ENCODE assay signal across 17 cellular contexts in genomic region chr15:61033938-61034792, GRCh38.
DNase-seq lines count a peak whose midpoint lies in the region; ATAC-seq and TF ChIP-seq lines count a peak whose summit lies in the region.
"Had no signal": no experiment of that assay in that cellular context is flagged by ENCODE, and none has a peak within 500 bp of the region (broad histone marks: within the 10 kb centered on the region; RNA-seq: fewer than 3 reads in every experiment).

No MANE protein-coding gene starts in this region.

- POLR2A ChIA-PET in IMR-90 (lab: Charles Lee; ENCODE audit: unreplicated experiment), result interaction anchor here (0.6 kb wide), 1 partner anchor 112 kb away, joined by 13 read pairs; no protein-coding TSS in a partner anchor
- POLR2A ChIA-PET in OCI-LY7 (lab: Charles Lee), result interaction anchor here (0.7 kb wide), 2 partner anchors 93 to 291 kb away, joined by 3 to 6 read pairs; no protein-coding TSS in a partner anchor

- peak overlapping the region; percentile 84; the same call in 1 of the 2 replicates for H3K18ac ChIP-seq in IMR-90 (ENCODE audit: low read depth, low read length)

- intact Hi-C loops in IMR-90 (cut with micrococcal nuclease), result no loop called here
- intact Hi-C loops in esophagus muscularis mucosa (cut with DNase I), result loop anchor here (5.0 kb wide), 1 partner anchor 97 kb away; no protein-coding TSS in a partner anchor
- intact Hi-C loops in psoas muscle (cut with DNase I), result no loop called here
- intact Hi-C loops in OCI-LY7 (cut with micrococcal nuclease; ENCODE audit: unreplicated experiment), result no loop called here

- peak overlapping the region; percentile 63; the same call in 1 of the 2 replicates for H4K5ac ChIP-seq in IMR-90 (ENCODE audit: low read depth, low read length)

- H3K4me1 ChIP-seq in ACC112 (ENCODE audit: control insufficient read depth, insufficient read depth, low read length, unreplicated experiment), result peaks cover 21% of the 10 kb centered on the region
- peaks cover 10% of the 10 kb centered on the region for H3K4me1 ChIP-seq in IMR-90 (ENCODE audit: control insufficient read depth, insufficient read depth, low read length)
- H3K4me1 ChIP-seq in esophagus muscularis mucosa, result peaks cover 22 to 72% (median 50%) of the 10 kb centered on the region in 4 donors
- peaks cover 57% of the 10 kb centered on the region for H3K4me1 ChIP-seq in psoas muscle
- H3K4me1 ChIP-seq in foreskin keratinocyte, result no peaks in the 10 kb centered on the region
- H3K4me1 ChIP-seq in OCI-LY7 (ENCODE audit: insufficient read depth, low read length, poor library complexity, severe bottlenecking), result no peaks in the 10 kb centered on the region

- TF ChIP-seq EP300 in esophagus muscularis mucosa (IDR thresholded peaks at IDR 0.05), result no peak

- H2AK5ac ChIP-seq in IMR-90 (ENCODE audit: low read depth, low read length), result no peak overlapping the region

- H3K9ac ChIP-seq in IMR-90 (ENCODE audit: low read depth, low read length), result peak overlapping the region; percentile 55; the same call in 1 of the 2 replicates

- no peak overlapping the region; the same call in 1 of the 2 replicates for H2BK20ac ChIP-seq in IMR-90 (ENCODE audit: low read depth, low read length)

- H3K4me2 ChIP-seq in IMR-90 (ENCODE audit: low read depth, low read length) (peak overlapping the region; percentile 86), OCI-LY7 (ENCODE audit: low read length) (no peak overlapping the region)

- ATAC-seq in IMR-90 (ENCODE audit: low read depth) (peak; percentile 8), psoas muscle (peak in 3 of 4 donors; percentile 42 to 68 (median 64)), foreskin keratinocyte (no peak)
- ATAC-seq: natural killer cell; stimulated activated naive CD8-positive, alpha-beta T cell treated with anti-CD3 and anti-CD28 coated beads, Interleukin-15, amount 100 ng/mL, for 72 hours had no signal

- H2AFZ ChIP-seq in ACC112 (ENCODE audit: low read length, unreplicated experiment) (peak overlapping the region; percentile 62), IMR-90 (replicated peaks; ENCODE audit: low read length, poor library complexity) (no peak overlapping the region), OCI-LY7 (ENCODE audit: low read length) (no peak overlapping the region)

- no peak overlapping the region for H3K56ac ChIP-seq in IMR-90 (ENCODE audit: extremely low read depth, insufficient read depth, low read length)

- H2BK15ac ChIP-seq in IMR-90 (ENCODE audit: low read depth, low read length), result no peak overlapping the region

- BruUV-seq in IMR-90 (replicated peaks; lab: Mats Ljungman, UMichigan), result no TSS peak
- BruUV-seq in OCI-LY7 (replicated peaks; lab: Mats Ljungman, UMichigan), result no TSS peak

- CTCF ChIA-PET in IMR-90 (lab: Yijun Ruan, JAX), result interaction anchor here (0.6 to 1.6 kb wide), 2 partner anchors 12 to 443 kb away, joined by 3 read pairs; no protein-coding TSS in a partner anchor
- CTCF ChIA-PET in OCI-LY7 (lab: Charles Lee; ENCODE audit: unreplicated experiment), result no interaction called here

- in situ Hi-C loops in IMR-90 (cut with MboI; ENCODE audit: low sequenced_read_pairs), result no loop called here

- TF ChIP-seq POLR2A in IMR-90 (IDR thresholded peaks at IDR 0.05; ENCODE audit: low read depth, low read length) (no peak), esophagus muscularis mucosa (IDR thresholded peaks at IDR 0.05; ENCODE audit: low read depth) (no peak)

- peak overlapping the region; percentile 17; the same call in 1 of the 2 replicates for H2BK120ac ChIP-seq in IMR-90 (ENCODE audit: low read depth, low read length)

- no peaks in the 10 kb centered on the region for H3K27me3 ChIP-seq in ACC112 (ENCODE audit: insufficient read depth, low read length)
- no peaks in the 10 kb centered on the region for H3K27me3 ChIP-seq in IMR-90 (ENCODE audit: control insufficient read depth, insufficient read depth, low read length)
- no peaks in the 10 kb centered on the region for H3K27me3 ChIP-seq in esophagus muscularis mucosa
- H3K27me3 ChIP-seq in psoas muscle (ENCODE audit: insufficient read depth in 3 of 3, low read length in 2 of 3), result no peaks in the 10 kb centered on the region
- no peaks in the 10 kb centered on the region for H3K27me3 ChIP-seq in MG63
- no peaks in the 10 kb centered on the region for H3K27me3 ChIP-seq in foreskin keratinocyte

- no peak overlapping the region for H2AK9ac ChIP-seq in IMR-90 (replicated peaks; ENCODE audit: low read depth, low read length, poor library complexity)

- H4K8ac ChIP-seq in IMR-90 (ENCODE audit: low read depth in 2 of 2, low read length in 2 of 2), result peak overlapping the region in 1 of 2 experiments; percentile 49; a peak in 1 of 4 replicates

- no peaks in the 10 kb centered on the region for H3K9me1 ChIP-seq in IMR-90 (ENCODE audit: insufficient read depth, low read length)

- no peak overlapping the region for H3K14ac ChIP-seq in IMR-90 (replicated peaks; ENCODE audit: low read depth, low read length)

- H3K27ac ChIP-seq in ACC112 (ENCODE audit: low read depth, low read length) (peak overlapping the region; percentile 90), IMR-90 (ENCODE audit: insufficient read depth, low read length) (no peak overlapping the region; the same call in 1 of the 2 replicates), esophagus muscularis mucosa (replicated peaks in 1 of 4) (peak overlapping the region; percentile 54 to 70 (median 67)), psoas muscle (peak overlapping the region; percentile 78), foreskin keratinocyte (no peak overlapping the region), OCI-LY7 (ENCODE audit: low read depth, low read length, poor library complexity, severe bottlenecking) (no peak overlapping the region)

- dilution Hi-C loops in IMR-90 (cut with HindIII; ENCODE audit: low sequenced_read_pairs, unreplicated experiment), result no loop called here

- H4K91ac ChIP-seq in IMR-90 (ENCODE audit: insufficient read depth, low read depth, low read length), result no peak overlapping the region

- H3K4me3 ChIP-seq in ACC112 (ENCODE audit: low read depth, low read length) (peak overlapping the region; percentile 59), IMR-90 (ENCODE audit: insufficient read depth, low read depth, low read length) (no peak overlapping the region), esophagus muscularis mucosa (peak overlapping the region; percentile 3 to 31 (median 12)), psoas muscle (peak overlapping the region; percentile 33), MG63 (no peak overlapping the region), OCI-LY7 (ENCODE audit: low read depth, low read length, poor library complexity, severe bottlenecking) (no peak overlapping the region)
- H3K4me3 ChIP-seq: lung had no signal

- no peak for TF ChIP-seq RAD21 in IMR-90 (IDR thresholded peaks at IDR 0.05; ENCODE audit: low read length)

- H3K36me3 ChIP-seq in ACC112 (ENCODE audit: insufficient read depth, low read length), result no peaks in the 10 kb centered on the region
- H3K36me3 ChIP-seq in IMR-90 (ENCODE audit: control insufficient read depth, insufficient read depth, low read length), result no peaks in the 10 kb centered on the region
- no peaks in the 10 kb centered on the region for H3K36me3 ChIP-seq in esophagus muscularis mucosa
- H3K36me3 ChIP-seq in psoas muscle (ENCODE audit: insufficient read depth in 1 of 2, low read depth in 1 of 2), result no peaks in the 10 kb centered on the region
- no peaks in the 10 kb centered on the region for H3K36me3 ChIP-seq in MG63
- no peaks in the 10 kb centered on the region for H3K36me3 ChIP-seq in OCI-LY7 (ENCODE audit: insufficient read depth, low read length)

- DNase-seq in IMR-90, result peak; percentile 7
- no peak for DNase-seq in esophagus muscularis mucosa (ENCODE audit: extremely low spot score)
- no peak for DNase-seq in psoas muscle
- no peak for DNase-seq in DMS114 treated with DMSO at 0.1 percent for 48 hours (lab: John Stamatoyannopoulos, UW; ENCODE audit: unreplicated experiment)
- no peak for DNase-seq in MG63
- DNase-seq in foreskin keratinocyte, result no peak
- no peak for DNase-seq in OCI-LY7 (ENCODE audit: low spot score)
- DNase-seq: activated CD4-positive, alpha-beta T cell treated with anti-CD3 and anti-CD28 coated beads, Interleukin-2, amount 10 ng/mL, durations not matched to agents 24 days and 14 days; activated naive CD4-positive, alpha-beta T cell treated with Interleukin-2 at 50 U/mL for 16 hours; immature natural killer cell; natural killer cell; NCI-H1048; NCI-H2107; NCI-H526 treated with DMSO at 0.1 percent for 48 hours; stimulated activated naive CD8-positive, alpha-beta T cell treated with anti-CD3 and anti-CD28 coated beads, Interleukin-15, amount 100 ng/mL, for 72 hours had no signal

- TF ChIP-seq CTCF in IMR-90 (conservative IDR thresholded peaks at IDR 0.05; ENCODE audit: low read depth, low read length), result no peak
- no peak for TF ChIP-seq CTCF in esophagus muscularis mucosa (IDR thresholded peaks at IDR 0.05)
- TF ChIP-seq CTCF in psoas muscle (IDR thresholded peaks at IDR 0.05), result no peak
- TF ChIP-seq CTCF in foreskin keratinocyte (conservative IDR thresholded peaks at IDR 0.05), result no peak
- TF ChIP-seq CTCF in OCI-LY7 (conservative IDR thresholded peaks at IDR 0.05; ENCODE audit: low read length), result no peak

- no CpG with 5 or more reads among the region's 3 CpGs for WGBS in IMR-90 (ENCODE audit: extremely low coverage in 2 of 2, insufficient read length in 1 of 2), 2 experiments
- WGBS in esophagus muscularis mucosa, result 7% methylated on average over 3 of the region's 3 CpGs
- WGBS in psoas muscle, 3 donors, result 2 to 3% (median 2%) methylated on average over 3 of the region's 3 CpGs

- peak overlapping the region; percentile 85 for H2BK5ac ChIP-seq in IMR-90 (ENCODE audit: low read depth, low read length, poor library complexity, severe bottlenecking)

- H4K20me1 ChIP-seq in IMR-90 (ENCODE audit: insufficient read depth, low read length), result no peaks in the 10 kb centered on the region
- no peaks in the 10 kb centered on the region for H4K20me1 ChIP-seq in OCI-LY7 (ENCODE audit: insufficient read depth, low read length)

- H3K9me3 ChIP-seq in IMR-90 (ENCODE audit: control insufficient read depth, insufficient read depth, low read length), result no peaks in the 10 kb centered on the region
- H3K9me3 ChIP-seq in esophagus muscularis mucosa, result no peaks in the 10 kb centered on the region
- H3K9me3 ChIP-seq in psoas muscle, result no peaks in the 10 kb centered on the region
- H3K9me3 ChIP-seq in MG63, result no peaks in the 10 kb centered on the region
- no peaks in the 10 kb centered on the region for H3K9me3 ChIP-seq in OCI-LY7 (ENCODE audit: low read length)

- H3K79me2 ChIP-seq in ACC112 (ENCODE audit: control insufficient read depth, insufficient read depth, low read length, unreplicated experiment) (no peaks in the 10 kb centered on the region), OCI-LY7 (ENCODE audit: insufficient read depth, low read depth, low read length) (no peaks in the 10 kb centered on the region)

- H3K4ac ChIP-seq in IMR-90 (ENCODE audit: low read depth, low read length), result no peak overlapping the region; the same call in 1 of the 2 replicates

- no peaks in the 10 kb centered on the region for H3K9me2 ChIP-seq in OCI-LY7 (ENCODE audit: insufficient read depth, low read length)

- no peak overlapping the region for H3K23ac ChIP-seq in IMR-90 (ENCODE audit: low read depth, low read length)

- no peaks in the 10 kb centered on the region for H3K79me1 ChIP-seq in IMR-90 (ENCODE audit: low read depth in 1 of 2, low read length in 2 of 2)

TF ChIP-seq in IMR-90, 13 proteins besides CTCF, POLR2A, EP300 and RAD21 (continues in another document):
- TF ChIP-seq RCOR1 (IDR thresholded peaks at IDR 0.05; ENCODE audit: insufficient replicate concordance, low read length), result no peak
- no peak for TF ChIP-seq CEBPB (IDR thresholded peaks at IDR 0.05; ENCODE audit: low read depth, low read length)

Comparison
In these comparisons a context has a peak if more than half of its experiments do, and no peak if none do; other contexts are left out.
1. H3K27ac ChIP-seq: peak in ACC112 (single experiment), esophagus muscularis mucosa (4 of 4) and psoas muscle (single experiment); none in IMR-90 (single experiment), foreskin keratinocyte (single experiment) and OCI-LY7 (single experiment).
2. H3K4me3 ChIP-seq: peak in ACC112 (single experiment), esophagus muscularis mucosa (4 of 4) and psoas muscle (single experiment); none in IMR-90 (single experiment), MG63 (single experiment) and OCI-LY7 (single experiment).